Comparison of ENCODE assay signal across 1 cellular context in genomic region chr16:4212207-4212933, GRCh38.
TF ChIP-seq lines count a peak whose summit lies in the region.

No MANE protein-coding gene starts in this region.

TF ChIP-seq in GM23338, 12 proteins besides CTCF, POLR2A, EP300 and RAD21:
- TF ChIP-seq ZNF462 (CRISPR knock-in tag; IDR thresholded peaks at IDR 0.05) (no peak), ZNF114 (CRISPR knock-in tag; IDR thresholded peaks at IDR 0.05) (no peak), NANOG (IDR thresholded peaks at IDR 0.05; ENCODE audit: borderline replicate concordance) (no peak), JUNB (IDR thresholded peaks at IDR 0.05; ENCODE audit: unreplicated experiment) (no peak), STAT1 (IDR thresholded peaks at IDR 0.05; ENCODE audit: unreplicated experiment) (no peak), CREB1 (CRISPR knock-in tag; IDR thresholded peaks at IDR 0.05; ENCODE audit: low read depth) (no peak), EZH2phosphoT487 (IDR thresholded peaks at IDR 0.05; ENCODE audit: unreplicated experiment) (no peak), POLR2AphosphoS5 (IDR thresholded peaks at IDR 0.05; ENCODE audit: low read depth) (no peak), EZH2 (IDR thresholded peaks at IDR 0.05; ENCODE audit: low read depth, unreplicated experiment) (no peak), ZNF331 (CRISPR knock-in tag; IDR thresholded peaks at IDR 0.05; ENCODE audit: low read depth) (no peak)
- TF ChIP-seq, protein P1, sequence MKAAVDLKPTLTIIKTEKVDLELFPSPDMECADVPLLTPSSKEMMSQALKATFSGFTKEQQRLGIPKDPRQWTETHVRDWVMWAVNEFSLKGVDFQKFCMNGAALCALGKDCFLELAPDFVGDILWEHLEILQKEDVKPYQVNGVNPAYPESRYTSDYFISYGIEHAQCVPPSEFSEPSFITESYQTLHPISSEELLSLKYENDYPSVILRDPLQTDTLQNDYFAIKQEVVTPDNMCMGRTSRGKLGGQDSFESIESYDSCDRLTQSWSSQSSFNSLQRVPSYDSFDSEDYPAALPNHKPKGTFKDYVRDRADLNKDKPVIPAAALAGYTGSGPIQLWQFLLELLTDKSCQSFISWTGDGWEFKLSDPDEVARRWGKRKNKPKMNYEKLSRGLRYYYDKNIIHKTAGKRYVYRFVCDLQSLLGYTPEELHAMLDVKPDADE (IDR thresholded peaks at IDR 0.05): no peak
- TF ChIP-seq, protein P2, sequence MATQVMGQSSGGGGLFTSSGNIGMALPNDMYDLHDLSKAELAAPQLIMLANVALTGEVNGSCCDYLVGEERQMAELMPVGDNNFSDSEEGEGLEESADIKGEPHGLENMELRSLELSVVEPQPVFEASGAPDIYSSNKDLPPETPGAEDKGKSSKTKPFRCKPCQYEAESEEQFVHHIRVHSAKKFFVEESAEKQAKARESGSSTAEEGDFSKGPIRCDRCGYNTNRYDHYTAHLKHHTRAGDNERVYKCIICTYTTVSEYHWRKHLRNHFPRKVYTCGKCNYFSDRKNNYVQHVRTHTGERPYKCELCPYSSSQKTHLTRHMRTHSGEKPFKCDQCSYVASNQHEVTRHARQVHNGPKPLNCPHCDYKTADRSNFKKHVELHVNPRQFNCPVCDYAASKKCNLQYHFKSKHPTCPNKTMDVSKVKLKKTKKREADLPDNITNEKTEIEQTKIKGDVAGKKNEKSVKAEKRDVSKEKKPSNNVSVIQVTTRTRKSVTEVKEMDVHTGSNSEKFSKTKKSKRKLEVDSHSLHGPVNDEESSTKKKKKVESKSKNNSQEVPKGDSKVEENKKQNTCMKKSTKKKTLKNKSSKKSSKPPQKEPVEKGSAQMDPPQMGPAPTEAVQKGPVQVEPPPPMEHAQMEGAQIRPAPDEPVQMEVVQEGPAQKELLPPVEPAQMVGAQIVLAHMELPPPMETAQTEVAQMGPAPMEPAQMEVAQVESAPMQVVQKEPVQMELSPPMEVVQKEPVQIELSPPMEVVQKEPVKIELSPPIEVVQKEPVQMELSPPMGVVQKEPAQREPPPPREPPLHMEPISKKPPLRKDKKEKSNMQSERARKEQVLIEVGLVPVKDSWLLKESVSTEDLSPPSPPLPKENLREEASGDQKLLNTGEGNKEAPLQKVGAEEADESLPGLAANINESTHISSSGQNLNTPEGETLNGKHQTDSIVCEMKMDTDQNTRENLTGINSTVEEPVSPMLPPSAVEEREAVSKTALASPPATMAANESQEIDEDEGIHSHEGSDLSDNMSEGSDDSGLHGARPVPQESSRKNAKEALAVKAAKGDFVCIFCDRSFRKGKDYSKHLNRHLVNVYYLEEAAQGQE (IDR thresholded peaks at IDR 0.05; ENCODE audit: unreplicated experiment): no peak
